Comparison of ENCODE assay signal across 8 cellular contexts in the genomic region with DNA sequence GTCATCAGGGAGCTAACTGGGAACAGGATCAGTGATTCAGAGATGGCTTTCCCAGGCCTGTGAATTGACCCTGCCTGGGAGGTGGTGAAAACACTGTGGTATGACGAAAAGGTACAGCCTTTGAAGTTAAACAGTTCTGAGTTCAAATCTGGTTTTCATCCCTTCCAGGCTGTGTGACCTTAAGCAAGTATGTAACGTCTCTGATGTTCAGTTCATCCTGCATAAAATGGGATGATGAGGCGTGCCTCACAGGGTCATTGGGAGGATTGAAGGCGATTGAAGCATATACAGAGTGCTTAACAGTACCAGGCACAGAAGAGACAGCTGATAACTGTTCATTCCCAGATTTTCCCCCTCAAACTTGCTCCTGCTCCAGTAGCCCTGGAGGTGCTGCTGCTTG.
"Had no signal": no experiment of that assay in that cellular context is flagged by ENCODE, and none has a peak within 500 bp of the region (broad histone marks: within the 10 kb centered on the region; RNA-seq: fewer than 3 reads in every experiment).

No MANE protein-coding gene starts in this region.

- H3K27ac ChIP-seq: GM23248, HL-60 had no signal

- H3K9me3 ChIP-seq: HAP-1 had no signal

- H3K9me3 Mint-ChIP-seq: IgD-negative memory B cell had no signal

- H3K9ac ChIP-seq: GM23248 had no signal

- H3K4me3 ChIP-seq: GM23248, HAP-1 had no signal

- H2AFZ ChIP-seq: GM23248 had no signal

- H3K27me3 Mint-ChIP-seq: IgD-negative memory B cell had no signal

- DNase-seq: GM23248, GOT3, H7 had no signal

- H3K4me1 ChIP-seq: HAP-1 had no signal

- H3K27ac Mint-ChIP-seq: IgD-negative memory B cell had no signal

- ATAC-seq: HCT116, HepG2 had no signal

- H3K4me3 Mint-ChIP-seq: IgD-negative memory B cell had no signal
